Comparison of ENCODE assay signal across 1 cellular context in genomic region chr9:127545196-127546124, GRCh38.
TF ChIP-seq lines count a peak whose summit lies in the region.

No MANE protein-coding gene starts in this region.

TF ChIP-seq in HEK293, 187 proteins besides CTCF, POLR2A, EP300 and RAD21 (continued from another document):
- no peak for TF ChIP-seq ZNF501 (tag by site-specific recombination; IDR thresholded peaks at IDR 0.05)
- TF ChIP-seq ZNF48 (tag by site-specific recombination; IDR thresholded peaks at IDR 0.05), result no peak
- TF ChIP-seq GLI2 (tag by site-specific recombination; IDR thresholded peaks at IDR 0.05; ENCODE audit: borderline replicate concordance, low read depth), result no peak
- no peak for TF ChIP-seq RBAK (tag by site-specific recombination; IDR thresholded peaks at IDR 0.05)
- TF ChIP-seq ZBTB48 (tag by site-specific recombination; IDR thresholded peaks at IDR 0.05), result no peak
- no peak for TF ChIP-seq ZNF2 (tag by site-specific recombination; IDR thresholded peaks at IDR 0.05)
- TF ChIP-seq, protein P1, sequence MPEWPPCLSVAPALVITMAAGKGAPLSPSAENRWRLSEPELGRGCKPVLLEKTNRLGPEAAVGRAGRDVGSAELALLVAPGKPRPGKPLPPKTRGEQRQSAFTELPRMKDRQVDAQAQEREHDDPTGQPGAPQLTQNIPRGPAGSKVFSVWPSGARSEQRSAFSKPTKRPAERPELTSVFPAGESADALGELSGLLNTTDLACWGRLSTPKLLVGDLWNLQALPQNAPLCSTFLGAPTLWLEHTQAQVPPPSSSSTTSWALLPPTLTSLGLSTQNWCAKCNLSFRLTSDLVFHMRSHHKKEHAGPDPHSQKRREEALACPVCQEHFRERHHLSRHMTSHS (tag by site-specific recombination; IDR thresholded peaks at IDR 0.05), result no peak
- TF ChIP-seq ZNF777 (tag by site-specific recombination; IDR thresholded peaks at IDR 0.05; ENCODE audit: borderline replicate concordance), result no peak
- no peak for TF ChIP-seq ZNF148 (tag by site-specific recombination; IDR thresholded peaks at IDR 0.05; ENCODE audit: borderline replicate concordance)
- no peak for TF ChIP-seq ZNF585B (tag by site-specific recombination; IDR thresholded peaks at IDR 0.05)
- TF ChIP-seq SALL2 (tag by site-specific recombination; IDR thresholded peaks at IDR 0.05; ENCODE audit: borderline replicate concordance), result no peak
- TF ChIP-seq, protein P2, sequence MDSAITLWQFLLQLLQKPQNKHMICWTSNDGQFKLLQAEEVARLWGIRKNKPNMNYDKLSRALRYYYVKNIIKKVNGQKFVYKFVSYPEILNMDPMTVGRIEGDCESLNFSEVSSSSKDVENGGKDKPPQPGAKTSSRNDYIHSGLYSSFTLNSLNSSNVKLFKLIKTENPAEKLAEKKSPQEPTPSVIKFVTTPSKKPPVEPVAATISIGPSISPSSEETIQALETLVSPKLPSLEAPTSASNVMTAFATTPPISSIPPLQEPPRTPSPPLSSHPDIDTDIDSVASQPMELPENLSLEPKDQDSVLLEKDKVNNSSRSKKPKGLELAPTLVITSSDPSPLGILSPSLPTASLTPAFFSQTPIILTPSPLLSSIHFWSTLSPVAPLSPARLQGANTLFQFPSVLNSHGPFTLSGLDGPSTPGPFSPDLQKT (IDR thresholded peaks at IDR 0.05; ENCODE audit: borderline replicate concordance, low read depth, low read length), result no peak
- TF ChIP-seq, protein P3, sequence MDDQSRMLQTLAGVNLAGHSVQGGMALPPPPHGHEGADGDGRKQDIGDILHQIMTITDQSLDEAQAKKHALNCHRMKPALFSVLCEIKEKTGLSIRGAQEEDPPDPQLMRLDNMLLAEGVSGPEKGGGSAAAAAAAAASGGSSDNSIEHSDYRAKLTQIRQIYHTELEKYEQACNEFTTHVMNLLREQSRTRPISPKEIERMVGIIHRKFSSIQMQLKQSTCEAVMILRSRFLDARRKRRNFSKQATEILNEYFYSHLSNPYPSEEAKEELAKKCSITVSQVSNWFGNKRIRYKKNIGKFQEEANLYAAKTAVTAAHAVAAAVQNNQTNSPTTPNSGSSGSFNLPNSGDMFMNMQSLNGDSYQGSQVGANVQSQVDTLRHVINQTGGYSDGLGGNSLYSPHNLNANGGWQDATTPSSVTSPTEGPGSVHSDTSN (CRISPR knock-in tag; IDR thresholded peaks at IDR 0.05), result no peak
- TF ChIP-seq GLIS2 (tag by site-specific recombination; IDR thresholded peaks at IDR 0.05), result peak; percentile 55
- no peak for TF ChIP-seq ZNF76 (tag by site-specific recombination; IDR thresholded peaks at IDR 0.05; ENCODE audit: borderline replicate concordance, low read depth)
- peak; percentile 52 for TF ChIP-seq ZIC2 (tag by site-specific recombination; IDR thresholded peaks at IDR 0.05)
- no peak for TF ChIP-seq BCL6B (tag by site-specific recombination; IDR thresholded peaks at IDR 0.05)
- no peak for TF ChIP-seq ZNF335 (tag by site-specific recombination; conservative IDR thresholded peaks at IDR 0.05)
- TF ChIP-seq ZNF629 (tag by site-specific recombination; IDR thresholded peaks at IDR 0.05), result no peak
- no peak for TF ChIP-seq SP7 (tag by site-specific recombination; IDR thresholded peaks at IDR 0.05)
- no peak for TF ChIP-seq ZNF366 (tag by site-specific recombination; conservative IDR thresholded peaks at IDR 0.05)
